20 cellular contexts compared by ENCODE assay signal in the genomic region with DNA sequence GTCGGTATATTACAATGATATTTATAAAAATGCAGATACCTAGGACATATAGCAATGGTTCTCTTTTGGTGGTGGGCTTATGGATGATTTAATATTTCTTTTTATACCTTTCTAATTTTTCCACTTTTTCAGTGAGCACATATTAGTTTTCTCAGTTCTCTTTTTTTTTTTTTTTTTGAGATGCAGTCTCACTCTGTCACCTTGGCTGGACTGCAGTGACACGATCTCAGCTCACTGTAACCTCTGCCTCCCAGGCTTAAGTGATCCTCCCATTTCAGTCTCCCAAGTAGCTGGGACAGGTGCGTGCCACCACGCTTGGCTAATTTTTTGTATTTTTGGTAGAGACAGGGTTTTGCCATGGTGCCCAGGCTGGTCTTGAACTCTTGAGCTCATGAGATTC. TPM values are rescaled to one million over a fixed set of nuclear protein-coding genes. Genes with fewer than 3 reads are reported as not detected.
A peak's percentile ranks its signal among the peaks of the same experiment; 100 is the strongest.
DNase-seq lines count a peak whose midpoint lies in the region; ATAC-seq, FAIRE-seq and TF ChIP-seq lines count a peak whose summit lies in the region.
"Had no signal": no experiment of that assay in that cellular context is flagged by ENCODE, and none has a peak within 500 bp of the region (broad histone marks: within the 10 kb centered on the region; RNA-seq: fewer than 3 reads in every experiment).

No MANE protein-coding gene starts in this region.

- peak; percentile 73 for FAIRE-seq in GM19239 (lab: Jason Lieb, UNC)
- no peak for FAIRE-seq in GM12878 (lab: Jason Lieb, UNC)

- peaks cover 0 to 5% (median 0%) of the 10 kb centered on the region in 7 donors for H3K9me3 Mint-ChIP-seq in CD14-positive monocyte
- H3K9me3 Mint-ChIP-seq in T-helper 2 cell treated with Interferon-gamma antibody and Interleukin-4, amounts not matched to agents 5 μg/mL and 100 μg/mL, for 36 hours: no peaks in the 10 kb centered on the region
- H3K9me3 Mint-ChIP-seq: naive thymus-derived CD4-positive, alpha-beta T cell had no signal

- H3K36me3 Mint-ChIP-seq in CD14-positive monocyte: peaks cover 30 to 31% of the 10 kb centered on the region in 2 donors
- peaks cover 36% of the 10 kb centered on the region for H3K36me3 Mint-ChIP-seq in T-helper 2 cell treated with Interferon-gamma antibody and Interleukin-4, amounts not matched to agents 5 μg/mL and 100 μg/mL, for 36 hours (ENCODE audit: low read depth)

- peaks cover 86% of the 10 kb centered on the region for H3K4me1 Mint-ChIP-seq in CD14-positive monocyte
- peaks cover 68% of the 10 kb centered on the region for H3K4me1 Mint-ChIP-seq in T-helper 2 cell treated with Interferon-gamma antibody and Interleukin-4, amounts not matched to agents 5 μg/mL and 100 μg/mL, for 36 hours (ENCODE audit: low read depth)

- peak overlapping the region in 5 of 7 donors; percentile 50 to 74 (median 61) for H3K27ac Mint-ChIP-seq in CD14-positive monocyte
- no peak overlapping the region for H3K27ac Mint-ChIP-seq in T-helper 2 cell treated with Interferon-gamma antibody and Interleukin-4, amounts not matched to agents 5 μg/mL and 100 μg/mL, for 36 hours
- H3K27ac Mint-ChIP-seq: progenitor cell of endocrine pancreas had no signal

- H3K27me3 ChIP-seq in GM12878 (replicated peaks in 1 of 2; ENCODE audit: control insufficient read depth in 2 of 2, insufficient read depth in 2 of 2, low read length in 1 of 2) (no peaks in the 10 kb centered on the region), gastrocnemius medialis (no peaks in the 10 kb centered on the region)
- H3K27me3 ChIP-seq: breast epithelium had no signal

- 28% methylated on average over 4 of the region's 4 CpGs for WGBS in GM12878 (ENCODE audit: insufficient coverage, insufficient replicate concordance, low lambda C conversion rate, missing lambda C conversion rate)

- peaks cover 0 to 2% (median 0%) of the 10 kb centered on the region in 3 donors for H3K27me3 Mint-ChIP-seq in CD14-positive monocyte (ENCODE audit: low read depth in 3 of 3)
- no peaks in the 10 kb centered on the region for H3K27me3 Mint-ChIP-seq in T-helper 2 cell treated with Interferon-gamma antibody and Interleukin-4, amounts not matched to agents 5 μg/mL and 100 μg/mL, for 36 hours (ENCODE audit: low read depth)
- H3K27me3 Mint-ChIP-seq: naive thymus-derived CD4-positive, alpha-beta T cell; progenitor cell of endocrine pancreas had no signal

- TF ChIP-seq RAD21 in GM12878 (IDR thresholded peaks at IDR 0.05; ENCODE audit: insufficient read depth, low read depth, low read length): no peak

- intact Hi-C loops in CD14-positive monocyte (cut with micrococcal nuclease): no loop called here
- intact Hi-C loops in GM12878 (cut with micrococcal nuclease; ENCODE audit: unreplicated experiment): loop anchor here (1.0 to 5.0 kb wide), 4 partner anchors 14 to 154 kb away; partner anchors contain the start of gene HEXIM1
- intact Hi-C loops in gastrocnemius medialis (cut with DNase I; ENCODE audit: low total_unique reads): no loop called here
- intact Hi-C loops in posterior vena cava (cut with DNase I): no loop called here

- TF ChIP-seq CTCF in CD14-positive monocyte (IDR thresholded peaks at IDR 0.05) (no peak), GM12878 (IDR thresholded peaks at IDR 0.05 in 2 of 3, conservative IDR thresholded peaks at IDR 0.05 in 1 of 3; ENCODE audit: control insufficient read depth in 2 of 3, extremely low read depth in 1 of 3, insufficient read depth in 1 of 3, low read depth in 3 of 3, low read length in 3 of 3) (no peak), gastrocnemius medialis (IDR thresholded peaks at IDR 0.05 in 4 of 5, conservative IDR thresholded peaks at IDR 0.05 in 1 of 5) (no peak)

- CTCF ChIA-PET in GM12878 (lab: Yijun Ruan, JAX): interaction anchor here (0.7 to 6.1 kb wide), 4 partner anchors 13 to 83 kb away, joined by 3 to 103 read pairs (median 18); partner anchors contain the start of gene MAP3K14

- in situ Hi-C loops in GM12878 (cut with MboI): no loop called here
- in situ Hi-C loops in gastrocnemius medialis (cut with MboI; ENCODE audit: low sequenced_read_pairs in 4 of 4): no loop called here

- H3K27ac ChIP-seq in GM12878 (ENCODE audit: control insufficient read depth, insufficient read depth) (peak overlapping the region; percentile 89), gastrocnemius medialis (peak overlapping the region; percentile 88 to 98 (median 94))
- H3K27ac ChIP-seq: PC-9, WERI-Rb-1 had no signal

- H3K36me3 ChIP-seq in GM12878 (ENCODE audit: control insufficient read depth in 2 of 2, insufficient read depth in 2 of 2, low read length in 1 of 2) (peaks cover 3 to 12% of the 10 kb centered on the region in 2 experiments; a peak in 2 of 4 replicates), gastrocnemius medialis (no peaks in the 10 kb centered on the region)
- H3K36me3 ChIP-seq: breast epithelium had no signal

- POLR2A ChIA-PET in GM12878 (lab: Charles Lee): interaction anchor here (0.6 to 11.6 kb wide), 7 partner anchors 9 to 642 kb away, joined by 3 to 203 read pairs (median 8); partner anchors contain the start of genes HEXIM2 and MAP3K14

- H4K20me1 ChIP-seq in GM12878 (ENCODE audit: control insufficient read depth, insufficient read depth): no peaks in the 10 kb centered on the region

- H3K9ac ChIP-seq in GM12878 (ENCODE audit: control insufficient read depth, insufficient read depth, low read length): peak overlapping the region; percentile 66; the same call in 1 of the 2 replicates

- H3K79me2 ChIP-seq in GM12878 (ENCODE audit: control insufficient read depth, insufficient read depth, low read length): peaks cover 81% of the 10 kb centered on the region

- no TSS peak for BruUV-seq in GM12878 (replicated peaks; lab: Mats Ljungman, UMichigan)

- no peaks in the 10 kb centered on the region; the same call in 1 of the 3 replicates for H3K9me3 ChIP-seq in GM12878 (replicated peaks; ENCODE audit: control insufficient read depth, insufficient read depth, low read length)
- no peaks in the 10 kb centered on the region for H3K9me3 ChIP-seq in gastrocnemius medialis
- H3K9me3 ChIP-seq: breast epithelium had no signal

- no peak overlapping the region; the same call in 1 of the 2 replicates for H3K4me3 ChIP-seq in GM12878
- H3K4me3 ChIP-seq in gastrocnemius medialis: no peak overlapping the region
- H3K4me3 ChIP-seq: PC-9 had no signal

- H2AFZ ChIP-seq in GM12878 (ENCODE audit: control insufficient read depth, low read depth, low read length): no peak overlapping the region
- H2AFZ ChIP-seq: PC-9 had no signal

- peak overlapping the region; percentile 71 for H3K4me2 ChIP-seq in GM12878 (ENCODE audit: control insufficient read depth, insufficient read depth)
- H3K4me2 ChIP-seq: PC-9 had no signal

- no peak overlapping the region for H3K4me3 Mint-ChIP-seq in CD14-positive monocyte
- no peak overlapping the region for H3K4me3 Mint-ChIP-seq in T-helper 2 cell treated with Interferon-gamma antibody and Interleukin-4, amounts not matched to agents 5 μg/mL and 100 μg/mL, for 36 hours

- no peak for TF ChIP-seq EP300 in GM12878 (IDR thresholded peaks at IDR 0.05; ENCODE audit: borderline replicate concordance in 1 of 2, control insufficient read depth in 1 of 2, low read depth in 2 of 2, low read length in 2 of 2)

- TF ChIP-seq POLR2A in GM12878 (IDR thresholded peaks at IDR 0.05; ENCODE audit: low read depth, low read length) (no peak), gastrocnemius medialis (IDR thresholded peaks at IDR 0.05) (no peak)

- peaks cover 87% of the 10 kb centered on the region for H3K4me1 ChIP-seq in GM12878 (ENCODE audit: control insufficient read depth, insufficient read depth, low read length)
- peaks cover 82 to 92% of the 10 kb centered on the region in 2 donors for H3K4me1 ChIP-seq in gastrocnemius medialis

- RAD21 ChIA-PET in GM12878 (lab: Charles Lee; ENCODE audit: unreplicated experiment): interaction anchor here (0.7 to 12.1 kb wide), 11 partner anchors 13 to 85 kb away, joined by 3 to 216 read pairs (median 5); partner anchors contain the start of gene MAP3K14

- peak; percentile 53 for ATAC-seq in GM12878
- no peak for ATAC-seq in gastrocnemius medialis
- no peak for ATAC-seq in HG02938 (IDR thresholded peaks at IDR 0.05; ENCODE audit: unreplicated experiment)
- ATAC-seq: activated naive CD4-positive, alpha-beta T cell treated with anti-CD3 and anti-CD28 coated beads, Interleukin-2, amount 50 U/mL, for 72 hours; naive thymus-derived CD4-positive, alpha-beta T cell had no signal

- no peak for DNase-seq in CD14-positive monocyte (ENCODE audit: low spot score)
- no peak for DNase-seq in GM19239 (ENCODE audit: insufficient read length, low spot score)
- DNase-seq in GM12878 (ENCODE audit: low read depth, low spot score): no peak
- no peak for DNase-seq in gastrocnemius medialis
- no peak for DNase-seq in T-helper 2 cell treated with Interferon-gamma antibody and Interleukin-4, amounts not matched to agents 5 μg/mL and 100 μg/mL, for 36 hours (ENCODE audit: low spot score)
- no peak for DNase-seq in posterior vena cava (ENCODE audit: low spot score)
- DNase-seq in OCI-M1 (lab: John Stamatoyannopoulos, UW): no peak
- DNase-seq: DMS53; effector CD4-positive, alpha-beta T cell; naive thymus-derived CD4-positive, alpha-beta T cell; NCI-H187 treated with DMSO at 0.1 percent for 48 hours; NCI-H524 treated with DMSO at 0.1 percent for 48 hours; PC-9; WERI-Rb-1 had no signal

- SMC1A ChIA-PET in GM12878 (lab: Charles Lee; ENCODE audit: uncharacterized antibody, unreplicated experiment): interaction anchor here (0.7 to 17.3 kb wide), 8 partner anchors 8 to 83 kb away, joined by 3 to 171 read pairs (median 5); partner anchors contain the start of gene MAP3K14

RNA-seq across cellular contexts. Expression of gene MAP3K14, which starts 15.1 kb away (rescaled TPM):
- polyA plus RNA-seq in CD14-positive monocyte: 1 to 10 TPM; 1.4 to 3.8 TPM
- 26.9 and 29.0 TPM in 2 replicates for total RNA-seq in GM12878 (2013; cell fraction: nucleolus; rRNA removed)
- 18.0 and 21.2 TPM in 2 replicates for total RNA-seq in GM12878 (2014; rRNA removed)
- 7.5 and 9.3 TPM in 2 replicates for total RNA-seq in GM12878 (2014; rRNA removed; fragmentation: Illumina TruSeq; extraction: Trizol)
- 33.3 and 35.9 TPM in 2 replicates for total RNA-seq in GM12878 (2021)
- 7.5 TPM for polyA plus RNA-seq in GM12878 (2011; ENCODE audit: low read depth)
- polyA plus RNA-seq in GM12878 (2011; rRNA removed): 4.8 and 12.4 TPM in 2 replicates
- 16.6 and 19.6 TPM in 2 replicates for polyA plus RNA-seq in GM12878 (2011; cell fraction: cytosol; rRNA removed)
- 24.6 and 35.3 TPM in 2 replicates for polyA plus RNA-seq in GM12878 (2011; cell fraction: nucleus; rRNA removed)
- 17.1 and 17.4 TPM in 2 replicates for polyA plus RNA-seq in GM12878 (2012)
- polyA plus RNA-seq in GM12878 (2014; fragmentation: Illumina TruSeq; extraction: Trizol): 6.7 and 18.2 TPM in 2 replicates
- 1 to 10 TPM; 2.1 to 4.5 TPM for polyA plus RNA-seq in GM12878 (2014; fragmentation: Nextera tagmentation; extraction: Ambion mirVana)
- 23.9 and 24.4 TPM in 2 replicates for polyA plus RNA-seq in GM12878 (2014; rRNA removed)
- polyA plus RNA-seq in GM12878 (2016; fragmentation: Nextera tagmentation; extraction: Ambion mirVana): 10 to 100 TPM; 23.2 to 25.1 TPM
- 9.2 and 17.2 TPM in 2 replicates for polyA minus RNA-seq in GM12878 (2011; rRNA and poly(A)+ RNA removed)
- 6.3 and 8.7 TPM in 2 replicates for polyA minus RNA-seq in GM12878 (2011; cell fraction: cytosol; rRNA and poly(A)+ RNA removed)
- 5.9 and 10.3 TPM in 2 replicates for polyA minus RNA-seq in GM12878 (2011; cell fraction: nucleus; rRNA and poly(A)+ RNA removed)
- 10 to 100 TPM; 18.0 to 62.8 (median 34.0) TPM for total RNA-seq in gastrocnemius medialis
- 1 to 10 TPM; 9.1 to 9.7 TPM for total RNA-seq in posterior vena cava

RNA-seq across cellular contexts. Expression of gene SPATA32, which starts 39.8 kb away (rescaled TPM):
- not detected for polyA plus RNA-seq in CD14-positive monocyte
- 0.24 TPM in 1 of 2 replicates, not detected in the other for total RNA-seq in GM12878 (2013; cell fraction: nucleolus; rRNA removed)
- 0.11 TPM in 1 of 2 replicates, not detected in the other for total RNA-seq in GM12878 (2014; rRNA removed)
- total RNA-seq in GM12878 (2014; rRNA removed; fragmentation: Illumina TruSeq; extraction: Trizol): not detected in 2 replicates
- total RNA-seq in GM12878 (2021): 0.13 and 0.21 TPM in 2 replicates
- 0.24 TPM for polyA plus RNA-seq in GM12878 (2011; ENCODE audit: low read depth)
- 0.03 TPM in 1 of 2 replicates, not detected in the other for polyA plus RNA-seq in GM12878 (2011; rRNA removed)
- polyA plus RNA-seq in GM12878 (2011; cell fraction: cytosol; rRNA removed): not detected in 2 replicates
- 0.06 and 0.10 TPM in 2 replicates for polyA plus RNA-seq in GM12878 (2011; cell fraction: nucleus; rRNA removed)
- polyA plus RNA-seq in GM12878 (2012): 0.29 and 0.32 TPM in 2 replicates
- not detected in 2 replicates for polyA plus RNA-seq in GM12878 (2014; fragmentation: Illumina TruSeq; extraction: Trizol)
- under 1 TPM; 0.11 to 0.13 TPM for polyA plus RNA-seq in GM12878 (2014; fragmentation: Nextera tagmentation; extraction: Ambion mirVana)
- polyA plus RNA-seq in GM12878 (2014; rRNA removed): 0.06 TPM in 1 of 2 replicates, not detected in the other
- under 1 TPM in 1 of 2 experiments, not detected in 1; 0.35 TPM for polyA plus RNA-seq in GM12878 (2016; fragmentation: Nextera tagmentation; extraction: Ambion mirVana)
- not detected in 2 replicates for polyA minus RNA-seq in GM12878 (2011; rRNA and poly(A)+ RNA removed)
- polyA minus RNA-seq in GM12878 (2011; cell fraction: cytosol; rRNA and poly(A)+ RNA removed): not detected in 2 replicates
- not detected in 2 replicates for polyA minus RNA-seq in GM12878 (2011; cell fraction: nucleus; rRNA and poly(A)+ RNA removed)
- not detected for total RNA-seq in gastrocnemius medialis
- total RNA-seq in posterior vena cava: not detected
- total RNA-seq: MCF 10A had no signal
- polyA plus RNA-seq: BJ had no signal
